2 cellular contexts compared by ENCODE assay signal in the genomic region with DNA sequence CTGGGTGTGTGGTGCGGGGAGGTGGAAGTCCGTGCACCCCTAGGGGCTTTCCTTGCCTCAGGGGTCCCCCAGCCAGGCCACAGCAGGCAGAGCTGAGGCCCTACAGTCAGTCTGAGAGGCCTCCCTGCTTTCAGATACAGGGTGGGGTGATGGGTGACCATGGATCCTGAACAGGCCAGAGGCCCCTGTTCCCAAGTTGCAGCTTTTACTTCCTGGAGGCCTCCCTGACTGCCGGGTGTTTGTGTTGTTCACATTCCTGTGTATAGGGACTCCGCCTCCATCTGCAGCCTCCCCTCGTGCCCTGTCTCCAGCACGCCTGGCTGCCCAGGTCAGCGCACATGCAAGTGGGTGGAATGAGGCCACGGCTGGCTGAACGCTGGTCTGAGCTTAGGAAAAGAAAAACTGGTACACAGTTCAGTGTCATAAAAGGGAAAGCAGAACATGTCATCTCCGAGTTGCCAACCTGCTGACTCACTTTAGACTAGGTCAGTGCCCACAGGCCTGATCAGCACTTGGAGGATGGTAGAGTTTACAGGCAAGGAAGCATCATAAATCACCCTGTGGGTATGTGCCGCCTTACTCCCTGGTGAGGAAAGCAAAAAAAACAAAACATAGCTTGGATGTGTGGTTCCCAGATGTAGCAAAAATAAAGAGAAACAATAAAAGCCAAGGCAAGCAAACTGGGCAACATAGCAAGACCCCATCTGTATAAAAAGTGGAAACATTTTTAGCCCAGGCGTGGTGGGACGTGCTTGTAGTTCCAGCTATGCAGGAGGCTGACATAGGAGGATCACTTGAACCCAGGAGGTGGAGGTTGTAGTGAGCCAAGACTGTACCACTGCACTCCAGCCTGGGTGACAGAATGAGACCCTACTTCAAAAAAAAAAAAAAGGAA.
TF ChIP-seq lines count a peak whose summit lies in the region.

No MANE protein-coding gene starts in this region.

TF ChIP-seq in HEK293, 187 proteins besides CTCF, POLR2A, EP300 and RAD21 (continued from another document):
- peak; percentile 87 for TF ChIP-seq ZNF121 (tag by site-specific recombination; IDR thresholded peaks at IDR 0.05)
- peak; percentile 65; the same call in 1 of the 2 replicates for TF ChIP-seq SP7 (tag by site-specific recombination; IDR thresholded peaks at IDR 0.05)
- TF ChIP-seq, protein P1, sequence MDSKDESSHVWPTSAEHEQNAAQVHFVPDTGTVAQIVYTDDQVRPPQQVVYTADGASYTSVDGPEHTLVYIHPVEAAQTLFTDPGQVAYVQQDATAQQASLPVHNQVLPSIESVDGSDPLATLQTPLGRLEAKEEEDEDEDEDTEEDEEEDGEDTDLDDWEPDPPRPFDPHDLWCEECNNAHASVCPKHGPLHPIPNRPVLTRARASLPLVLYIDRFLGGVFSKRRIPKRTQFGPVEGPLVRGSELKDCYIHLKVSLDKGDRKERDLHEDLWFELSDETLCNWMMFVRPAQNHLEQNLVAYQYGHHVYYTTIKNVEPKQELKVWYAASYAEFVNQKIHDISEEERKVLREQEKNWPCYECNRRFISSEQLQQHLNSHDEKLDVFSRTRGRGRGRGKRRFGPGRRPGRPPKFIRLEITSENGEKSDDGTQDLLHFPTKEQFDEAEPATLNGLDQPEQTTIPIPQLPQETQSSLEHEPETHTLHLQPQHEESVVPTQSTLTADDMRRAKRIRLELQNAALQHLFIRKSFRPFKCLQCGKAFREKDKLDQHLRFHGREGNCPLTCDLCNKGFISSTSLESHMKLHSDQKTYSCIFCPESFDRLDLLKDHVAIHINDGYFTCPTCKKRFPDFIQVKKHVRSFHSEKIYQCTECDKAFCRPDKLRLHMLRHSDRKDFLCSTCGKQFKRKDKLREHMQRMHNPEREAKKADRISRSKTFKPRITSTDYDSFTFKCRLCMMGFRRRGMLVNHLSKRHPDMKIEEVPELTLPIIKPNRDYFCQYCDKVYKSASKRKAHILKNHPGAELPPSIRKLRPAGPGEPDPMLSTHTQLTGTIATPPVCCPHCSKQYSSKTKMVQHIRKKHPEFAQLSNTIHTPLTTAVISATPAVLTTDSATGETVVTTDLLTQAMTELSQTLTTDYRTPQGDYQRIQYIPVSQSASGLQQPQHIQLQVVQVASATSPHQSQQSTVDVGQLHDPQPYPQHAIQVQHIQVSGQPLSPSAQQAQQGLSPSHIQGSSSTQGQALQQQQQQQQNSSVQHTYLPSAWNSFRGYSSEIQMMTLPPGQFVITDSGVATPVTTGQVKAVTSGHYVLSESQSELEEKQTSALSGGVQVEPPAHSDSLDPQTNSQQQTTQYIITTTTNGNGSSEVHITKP (tag by site-specific recombination; IDR thresholded peaks at IDR 0.05), result 0 out of 2 replicates have a peak, but pooled peaks have one; percentile 25
TF ChIP-seq in HEK293: peak in this region for 3.

TF ChIP-seq in WTC11, 78 proteins besides CTCF, POLR2A, EP300 and RAD21:
- TF ChIP-seq, protein P2, sequence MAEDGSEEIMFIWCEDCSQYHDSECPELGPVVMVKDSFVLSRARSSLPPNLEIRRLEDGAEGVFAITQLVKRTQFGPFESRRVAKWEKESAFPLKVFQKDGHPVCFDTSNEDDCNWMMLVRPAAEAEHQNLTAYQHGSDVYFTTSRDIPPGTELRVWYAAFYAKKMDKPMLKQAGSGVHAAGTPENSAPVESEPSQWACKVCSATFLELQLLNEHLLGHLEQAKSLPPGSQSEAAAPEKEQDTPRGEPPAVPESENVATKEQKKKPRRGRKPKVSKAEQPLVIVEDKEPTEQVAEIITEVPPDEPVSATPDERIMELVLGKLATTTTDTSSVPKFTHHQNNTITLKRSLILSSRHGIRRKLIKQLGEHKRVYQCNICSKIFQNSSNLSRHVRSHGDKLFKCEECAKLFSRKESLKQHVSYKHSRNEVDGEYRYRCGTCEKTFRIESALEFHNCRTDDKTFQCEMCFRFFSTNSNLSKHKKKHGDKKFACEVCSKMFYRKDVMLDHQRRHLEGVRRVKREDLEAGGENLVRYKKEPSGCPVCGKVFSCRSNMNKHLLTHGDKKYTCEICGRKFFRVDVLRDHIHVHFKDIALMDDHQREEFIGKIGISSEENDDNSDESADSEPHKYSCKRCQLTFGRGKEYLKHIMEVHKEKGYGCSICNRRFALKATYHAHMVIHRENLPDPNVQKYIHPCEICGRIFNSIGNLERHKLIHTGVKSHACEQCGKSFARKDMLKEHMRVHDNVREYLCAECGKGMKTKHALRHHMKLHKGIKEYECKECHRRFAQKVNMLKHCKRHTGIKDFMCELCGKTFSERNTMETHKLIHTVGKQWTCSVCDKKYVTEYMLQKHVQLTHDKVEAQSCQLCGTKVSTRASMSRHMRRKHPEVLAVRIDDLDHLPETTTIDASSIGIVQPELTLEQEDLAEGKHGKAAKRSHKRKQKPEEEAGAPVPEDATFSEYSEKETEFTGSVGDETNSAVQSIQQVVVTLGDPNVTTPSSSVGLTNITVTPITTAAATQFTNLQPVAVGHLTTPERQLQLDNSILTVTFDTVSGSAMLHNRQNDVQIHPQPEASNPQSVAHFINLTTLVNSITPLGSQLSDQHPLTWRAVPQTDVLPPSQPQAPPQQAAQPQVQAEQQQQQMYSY (CRISPR knock-in tag; IDR thresholded peaks at IDR 0.05), result no peak
- TF ChIP-seq GABPB1 (CRISPR knock-in tag; IDR thresholded peaks at IDR 0.05) (peak; percentile 78), ZNF138 (CRISPR knock-in tag; conservative IDR thresholded peaks at IDR 0.05) (no peak), GTF2I (CRISPR knock-in tag; conservative IDR thresholded peaks at IDR 0.05) (no peak)
